Comparison of ENCODE assay signal across 8 cellular contexts in the genomic region with DNA sequence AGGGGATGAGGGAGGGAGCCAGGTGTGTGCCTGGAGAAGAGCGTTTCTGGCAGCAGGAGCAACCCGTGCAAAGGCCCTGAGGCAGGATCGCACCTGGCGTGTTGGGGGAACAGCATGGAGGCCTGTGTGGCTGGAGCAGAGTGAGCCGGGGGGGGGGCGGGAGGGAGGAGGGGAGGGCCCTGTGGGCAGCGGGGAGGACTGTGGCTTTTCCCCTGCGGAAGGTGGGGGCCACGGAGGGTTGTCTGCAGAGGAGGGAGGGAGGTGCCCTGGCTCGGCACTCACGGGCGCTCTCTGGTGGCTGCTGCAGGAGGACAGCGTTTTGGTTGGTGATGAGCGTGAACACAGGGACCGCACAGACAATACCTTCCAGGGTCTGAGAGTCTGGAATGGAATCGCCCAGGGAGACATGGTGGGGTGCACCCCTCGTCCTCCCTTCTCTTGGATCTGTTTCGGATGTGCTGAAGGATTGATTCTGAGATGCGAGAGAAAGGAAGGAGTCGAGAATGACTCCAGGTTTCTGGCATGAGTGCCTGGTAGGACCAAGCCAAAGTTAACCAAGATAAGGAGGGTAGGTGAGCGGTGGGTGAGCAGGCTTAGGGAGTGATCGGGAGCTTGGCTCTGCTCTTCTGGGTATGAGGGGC. TPM values are rescaled to one million over a fixed set of nuclear protein-coding genes. Genes with fewer than 3 reads are reported as not detected.
DNase-seq lines count a peak whose midpoint lies in the region; ATAC-seq and TF ChIP-seq lines count a peak whose summit lies in the region.

No MANE protein-coding gene starts in this region.

- H3K27ac Mint-ChIP-seq in activated naive CD8-positive, alpha-beta T cell treated with anti-CD3 and anti-CD28 coated beads for 36 hours, result peak overlapping the region; percentile 76

- H3K9me3 Mint-ChIP-seq in activated naive CD8-positive, alpha-beta T cell treated with anti-CD3 and anti-CD28 coated beads for 36 hours, result no peaks in the 10 kb centered on the region

- no peak overlapping the region for H3K4me3 Mint-ChIP-seq in activated naive CD8-positive, alpha-beta T cell treated with anti-CD3 and anti-CD28 coated beads for 36 hours

- CTCF ChIA-PET in HEK293T (lab: Yijun Ruan, JAX), result interaction anchor here (0.8 to 1.0 kb wide), 3 partner anchors 43 to 49 kb away, joined by 4 to 8 read pairs (median 8); no protein-coding TSS in a partner anchor

- H3K27me3 Mint-ChIP-seq in activated naive CD8-positive, alpha-beta T cell treated with anti-CD3 and anti-CD28 coated beads for 36 hours, result no peaks in the 10 kb centered on the region

- no peak overlapping the region for H3K4me3 ChIP-seq in AG09309 (ENCODE audit: control insufficient read depth, low read depth, low read length)

- peaks cover 26% of the 10 kb centered on the region for H3K4me1 Mint-ChIP-seq in activated naive CD8-positive, alpha-beta T cell treated with anti-CD3 and anti-CD28 coated beads for 36 hours

- H3K36me3 Mint-ChIP-seq in activated naive CD8-positive, alpha-beta T cell treated with anti-CD3 and anti-CD28 coated beads for 36 hours, result peaks cover 7% of the 10 kb centered on the region

- POLR2A ChIA-PET in HEK293T (lab: Yijun Ruan, JAX), result no interaction called here

- peak; percentile 79 for TF ChIP-seq CTCF in AG09309 (IDR thresholded peaks at IDR 0.05; ENCODE audit: control insufficient read depth, insufficient read depth, low read depth, low read length, missing control alignments)

- intact Hi-C loops in head of caudate nucleus (cut with DNase I) (loop anchor here (5.0 kb wide), 1 partner anchor 39 kb away; no protein-coding TSS in a partner anchor), sciatic nerve (cut with DNase I) (loop anchor here (5.0 kb wide), 1 partner anchor 1014 kb away; no protein-coding TSS in a partner anchor)

- peak; percentile 54 for ATAC-seq in sciatic nerve
- no peak for ATAC-seq in HG03354 (IDR thresholded peaks at IDR 0.05; ENCODE audit: poor library complexity, severe bottlenecking, unreplicated experiment)
- no peak for ATAC-seq in HG02885 (IDR thresholded peaks at IDR 0.05; ENCODE audit: poor library complexity, unreplicated experiment)

- no peak for DNase-seq in AG09309 (ENCODE audit: low read depth)
- peak; percentile 83 for DNase-seq in HEK293T (ENCODE audit: extremely low spot score)
- DNase-seq in SW480 (ENCODE audit: low spot score), result peak; percentile 58
- peak; percentile 81 for DNase-seq in activated naive CD8-positive, alpha-beta T cell treated with anti-CD3 and anti-CD28 coated beads for 36 hours
- peak; percentile 56 to 89 (median 80) for DNase-seq in head of caudate nucleus
- DNase-seq in sciatic nerve (ENCODE audit: low spot score), result peak; percentile 81

TF ChIP-seq in HEK293T, 16 proteins besides CTCF, POLR2A, EP300 and RAD21:
- no peak for TF ChIP-seq FOXA1 (IDR thresholded peaks at IDR 0.05)
- no peak for TF ChIP-seq LEF1 (IDR thresholded peaks at IDR 0.05; ENCODE audit: borderline replicate concordance)
- TF ChIP-seq SP1 (IDR thresholded peaks at IDR 0.05), result no peak
- TF ChIP-seq TARDBP (IDR thresholded peaks at IDR 0.05), result no peak
- TF ChIP-seq FOXM1 (IDR thresholded peaks at IDR 0.05; ENCODE audit: borderline replicate concordance), result no peak
- TF ChIP-seq L3MBTL2 (conservative IDR thresholded peaks at IDR 0.05), result no peak

RNA-seq across cellular contexts. Expression of a gene that starts 6.5 kb away (rescaled TPM):
- 10 to 100 TPM; 60.9 to 65.5 TPM for total RNA-seq in activated naive CD8-positive, alpha-beta T cell treated with anti-CD3 and anti-CD28 coated beads for 36 hours
- total RNA-seq in sciatic nerve, result 91.6 TPM

RNA-seq across cellular contexts. Expression of a gene that starts 16.4 kb away (rescaled TPM):
- total RNA-seq in activated naive CD8-positive, alpha-beta T cell treated with anti-CD3 and anti-CD28 coated beads for 36 hours, result 1 to 10 TPM; 6.1 to 6.6 TPM
- 44.7 TPM for total RNA-seq in sciatic nerve

RNA-seq across cellular contexts. Expression of a gene that starts 32.7 kb away (rescaled TPM):
- 1 to 10 TPM; 1.9 to 2.1 TPM for total RNA-seq in activated naive CD8-positive, alpha-beta T cell treated with anti-CD3 and anti-CD28 coated beads for 36 hours
- total RNA-seq in sciatic nerve, result 9.2 TPM

RNA-seq across cellular contexts. Expression of a gene that starts 48.1 kb away (rescaled TPM):
- total RNA-seq in activated naive CD8-positive, alpha-beta T cell treated with anti-CD3 and anti-CD28 coated beads for 36 hours, result 100 to 1,000 TPM; 348 to 358 TPM
- 154 TPM for total RNA-seq in sciatic nerve

RNA-seq across cellular contexts. Expression of a gene that starts 53.6 kb away (rescaled TPM):
- under 1 TPM; 0.47 to 0.64 TPM for total RNA-seq in activated naive CD8-positive, alpha-beta T cell treated with anti-CD3 and anti-CD28 coated beads for 36 hours
- 28.2 TPM for total RNA-seq in sciatic nerve
